ENCODE assay signal across 8 cellular contexts in the genomic region with DNA sequence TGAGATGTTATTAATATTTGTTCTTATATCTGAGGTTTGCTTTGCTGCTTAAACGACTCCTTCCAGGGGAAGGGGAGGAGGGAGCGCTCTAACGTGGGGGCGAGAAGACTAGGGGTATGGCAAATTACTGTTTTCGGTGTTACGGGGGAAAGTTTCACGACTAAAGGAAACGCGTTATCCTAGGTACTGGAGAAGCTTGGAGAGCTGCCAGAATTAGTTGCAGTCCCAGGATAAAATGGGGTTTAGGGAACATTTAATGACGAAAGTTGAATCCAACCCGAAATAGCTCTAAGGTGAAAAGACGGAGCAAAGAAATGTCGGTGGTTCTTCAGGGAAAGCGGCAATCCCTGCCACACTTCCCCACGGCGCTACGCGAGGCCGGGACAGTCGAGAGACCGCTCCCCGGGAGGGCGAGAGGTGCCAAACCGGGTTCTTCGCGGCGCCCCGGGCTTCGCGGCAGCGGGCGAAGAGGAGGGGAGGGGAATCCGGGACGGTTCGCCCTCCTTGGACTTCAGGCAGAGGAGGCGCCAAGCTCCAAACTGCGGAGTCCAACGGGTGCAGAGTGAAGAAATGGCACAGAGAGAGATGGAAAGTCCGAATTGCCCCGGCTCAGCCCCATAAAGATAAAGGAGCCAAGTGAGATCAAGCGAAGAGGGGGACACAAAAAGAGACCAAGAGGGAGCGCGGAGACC. TPM values are rescaled to one million over a fixed set of nuclear protein-coding genes. Genes with fewer than 3 reads are reported as not detected.
DNase-seq lines count a peak whose midpoint lies in the region; ATAC-seq and TF ChIP-seq lines count a peak whose summit lies in the region.

No MANE protein-coding gene starts in this region.

- H3K36me3 Mint-ChIP-seq in Calu3 (ENCODE audit: insufficient read depth, unreplicated experiment), result peaks cover 19% of the 10 kb centered on the region

- H3K27ac ChIP-seq in KOPT-K1 (ENCODE audit: low read depth, low read length, poor library complexity, severe bottlenecking), result peak overlapping the region; percentile 80
- peak overlapping the region; percentile 94 for H3K27ac ChIP-seq in hepatocyte

- no peaks in the 10 kb centered on the region for H3K4me1 Mint-ChIP-seq in Calu3 (ENCODE audit: low read depth, unreplicated experiment)

- CTCF ChIA-PET in Calu3 (lab: Charles Lee), result interaction anchor here (0.6 to 1.1 kb wide), 4 partner anchors 11 to 46 kb away, joined by 3 to 4 read pairs (median 4); no protein-coding TSS in a partner anchor

- WGBS in hepatocyte (ENCODE audit: low lambda C conversion rate, missing lambda C conversion rate), result 36% methylated on average over 43 of the region's 43 CpGs

- H3K4me3 Mint-ChIP-seq in Calu3 (ENCODE audit: low read depth, unreplicated experiment), result peak overlapping the region; percentile 92

- H3K4me2 ChIP-seq in hepatocyte, result peak overlapping the region; percentile 89

- H3K4me1 ChIP-seq in adipocyte (ENCODE audit: control insufficient read depth, insufficient read depth, low read length) (no peaks in the 10 kb centered on the region), hepatocyte (ENCODE audit: insufficient read depth) (peaks cover 7% of the 10 kb centered on the region)

- H3K36me3 ChIP-seq in KOPT-K1 (ENCODE audit: insufficient read depth, low read length) (peaks cover 13% of the 10 kb centered on the region; the same call in 1 of the 2 replicates), adipocyte (ENCODE audit: control insufficient read depth, insufficient read depth, low read length, severe bottlenecking) (no peaks in the 10 kb centered on the region), hepatocyte (replicated peaks; ENCODE audit: insufficient read depth, low read depth) (no peaks in the 10 kb centered on the region)

- peaks cover 48% of the 10 kb centered on the region for H3K79me2 ChIP-seq in hepatocyte

- no peaks in the 10 kb centered on the region for H3K27me3 Mint-ChIP-seq in Calu3 (ENCODE audit: unreplicated experiment)

- H3K9me3 ChIP-seq in KOPT-K1 (ENCODE audit: insufficient read depth, low read length, poor library complexity, severe bottlenecking) (no peaks in the 10 kb centered on the region), adipocyte (ENCODE audit: control insufficient read depth, low read length) (no peaks in the 10 kb centered on the region), hepatocyte (ENCODE audit: low read depth) (no peaks in the 10 kb centered on the region)

- H3K9ac ChIP-seq in adipocyte (ENCODE audit: low read length), result peak overlapping the region; percentile 92

- H3K27me3 ChIP-seq in adipocyte (replicated peaks; ENCODE audit: control insufficient read depth, insufficient read depth, low read length) (no peaks in the 10 kb centered on the region), hepatocyte (no peaks in the 10 kb centered on the region)

- no peaks in the 10 kb centered on the region for H3K9me2 ChIP-seq in hepatocyte (replicated peaks; ENCODE audit: insufficient read depth)

- peak overlapping the region; percentile 96 for H3K27ac Mint-ChIP-seq in Calu3 (ENCODE audit: unreplicated experiment)

- peak overlapping the region; percentile 24 for H2AFZ ChIP-seq in hepatocyte

- no peaks in the 10 kb centered on the region for H3K9me3 Mint-ChIP-seq in Calu3 (ENCODE audit: low read depth, unreplicated experiment)

- peak overlapping the region; percentile 96 for H3K4me3 ChIP-seq in adipocyte (ENCODE audit: low read length)
- H3K4me3 ChIP-seq in hepatocyte, result peak overlapping the region; percentile 48
- H3K4me3 ChIP-seq in skeletal muscle cell (ENCODE audit: low read depth, low read length), result peak overlapping the region; percentile 76

- intact Hi-C loops in Calu3 (cut with micrococcal nuclease; ENCODE audit: unreplicated experiment), result loop anchor here (2.0 kb wide), 2 partner anchors 39 to 47 kb away; no protein-coding TSS in a partner anchor

- TF ChIP-seq CTCF in Calu3 (IDR thresholded peaks at IDR 0.05; ENCODE audit: unreplicated experiment), result no peak
- TF ChIP-seq CTCF in hepatocyte (IDR thresholded peaks at IDR 0.05; ENCODE audit: poor library complexity), result no peak

- peak; percentile 17 for DNase-seq in Calu3
- peak; percentile 57 for DNase-seq in adipocyte (ENCODE audit: low read depth)
- peak; percentile 41 for DNase-seq in hepatocyte (ENCODE audit: low spot score)
- DNase-seq in skeletal muscle cell (ENCODE audit: low read depth), result no peak
- DNase-seq in mucosa of gallbladder (ENCODE audit: low spot score), result no peak

- ATAC-seq in GM21381 (IDR thresholded peaks at IDR 0.05; ENCODE audit: unreplicated experiment) (peak; percentile 12), HG02678 (IDR thresholded peaks at IDR 0.05; ENCODE audit: unreplicated experiment) (no peak)

- H4K20me1 ChIP-seq in hepatocyte (ENCODE audit: insufficient read depth, poor library complexity, severe bottlenecking), result peaks cover 25% of the 10 kb centered on the region

- BruUV-seq in Calu3 (replicated peaks; lab: Mats Ljungman, UMichigan), result TSS peak; percentile 55

RNA-seq across cellular contexts. Expression of a gene that starts 0.7 kb away (rescaled TPM):
- total RNA-seq in Calu3 (2022) (107 and 112 TPM in 2 replicates), hepatocyte (95.6 and 106 TPM in 2 replicates), mucosa of gallbladder (63.8 TPM)
- polyA plus RNA-seq in hepatocyte, result 66.0 and 87.5 TPM in 2 replicates

Comparison
In these comparisons a context has a peak if more than half of its experiments do, and no peak if none do; other contexts are left out.
1. DNase-seq: peak in Calu3 (single experiment), adipocyte (single experiment) and hepatocyte (single experiment); none in skeletal muscle cell (single experiment) and mucosa of gallbladder (single experiment).
2. Peak in every context shown above with its lines, with median percentiles within 50 percentile points of each other: H3K4me3 ChIP-seq.